ENCODE assay signal across 1 cellular context in the genomic region with DNA sequence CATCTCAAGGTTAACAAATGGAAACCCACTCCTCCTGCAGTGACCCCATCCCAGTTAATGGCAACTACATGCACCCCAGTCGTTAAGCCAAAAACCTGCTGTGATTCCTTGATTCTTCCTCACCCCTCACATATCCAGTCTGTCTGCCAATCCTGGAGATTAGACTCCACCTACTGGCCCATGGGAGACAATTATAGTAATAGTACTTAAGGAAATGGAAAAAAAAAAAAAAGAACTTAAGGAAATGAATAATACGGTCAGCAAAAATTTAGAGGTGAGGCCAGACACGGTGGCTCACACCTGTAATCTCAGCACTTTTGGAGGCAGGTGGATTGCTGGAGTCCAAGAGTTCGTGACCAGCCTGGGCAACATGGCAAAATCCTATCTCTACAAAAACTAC.
TF ChIP-seq lines count a peak whose summit lies in the region.

No MANE protein-coding gene starts in this region.

TF ChIP-seq in IMR-90, 13 proteins besides CTCF, POLR2A, EP300 and RAD21 (continued from another document):
- TF ChIP-seq MAFK (IDR thresholded peaks at IDR 0.05; ENCODE audit: low read depth, low read length), result no peak
- TF ChIP-seq FOS (IDR thresholded peaks at IDR 0.05; ENCODE audit: low read depth, low read length), result no peak
